ENCODE assay signal across 1 cellular context in the genomic region with DNA sequence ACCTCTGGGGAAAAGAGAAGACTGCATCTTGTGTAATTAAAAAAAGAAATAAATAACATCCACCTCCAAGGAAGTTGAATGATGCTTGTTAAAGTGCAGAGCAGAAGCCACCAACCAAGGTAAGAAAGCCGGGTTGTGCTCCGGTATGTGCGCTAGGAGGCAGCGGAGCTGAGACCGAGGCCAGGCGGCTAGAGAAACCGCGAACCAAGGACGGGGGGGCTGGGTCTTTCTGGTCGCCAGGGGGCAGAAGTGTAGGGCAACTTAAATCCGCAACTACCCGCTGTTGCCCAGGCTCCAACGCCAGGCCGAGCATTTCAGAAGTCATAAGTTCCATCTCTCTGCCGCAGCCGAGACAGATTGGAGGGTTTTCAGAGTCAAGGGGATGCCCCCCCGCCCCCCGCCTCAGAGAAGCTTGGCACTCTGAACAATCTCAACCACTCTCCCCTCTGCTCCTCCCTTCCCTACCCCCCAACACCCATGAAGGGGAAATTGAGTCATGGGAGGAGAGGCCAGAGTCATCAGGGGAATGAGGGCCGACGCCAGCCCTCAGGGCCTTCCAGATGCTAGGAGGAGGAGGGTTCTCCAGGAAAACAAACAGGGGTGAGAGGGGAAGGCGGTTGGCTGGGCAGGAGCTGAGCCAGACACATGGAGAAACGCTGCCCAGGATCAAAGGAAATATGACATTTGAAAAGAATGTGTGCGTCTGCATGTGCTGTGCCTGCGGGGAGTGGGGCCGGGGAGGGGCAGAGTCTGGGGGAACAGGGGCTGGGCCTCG.
TF ChIP-seq lines count a peak whose summit lies in the region.

No MANE protein-coding gene starts in this region.

TF ChIP-seq in HepG2, 621 proteins besides CTCF, POLR2A, EP300 and RAD21 (continued from another document and continues in another):
- TF ChIP-seq, protein P1, sequence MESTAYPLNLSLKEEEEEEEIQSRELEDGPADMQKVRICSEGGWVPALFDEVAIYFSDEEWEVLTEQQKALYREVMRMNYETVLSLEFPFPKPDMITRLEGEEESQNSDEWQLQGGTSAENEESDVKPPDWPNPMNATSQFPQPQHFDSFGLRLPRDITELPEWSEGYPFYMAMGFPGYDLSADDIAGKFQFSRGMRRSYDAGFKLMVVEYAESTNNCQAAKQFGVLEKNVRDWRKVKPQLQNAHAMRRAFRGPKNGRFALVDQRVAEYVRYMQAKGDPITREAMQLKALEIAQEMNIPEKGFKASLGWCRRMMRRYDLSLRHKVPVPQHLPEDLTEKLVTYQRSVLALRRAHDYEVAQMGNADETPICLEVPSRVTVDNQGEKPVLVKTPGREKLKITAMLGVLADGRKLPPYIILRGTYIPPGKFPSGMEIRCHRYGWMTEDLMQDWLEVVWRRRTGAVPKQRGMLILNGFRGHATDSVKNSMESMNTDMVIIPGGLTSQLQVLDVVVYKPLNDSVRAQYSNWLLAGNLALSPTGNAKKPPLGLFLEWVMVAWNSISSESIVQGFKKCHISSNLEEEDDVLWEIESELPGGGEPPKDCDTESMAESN (CRISPR knock-in tag; conservative IDR thresholded peaks at IDR 0.05) = peak; percentile 97
- TF ChIP-seq PCBP1 (IDR thresholded peaks at IDR 0.05; ENCODE audit: borderline replicate concordance, low read depth, low read length) = 0 out of 2 replicates have a peak, but pooled peaks have one; percentile 71
- TF ChIP-seq, protein P2, sequence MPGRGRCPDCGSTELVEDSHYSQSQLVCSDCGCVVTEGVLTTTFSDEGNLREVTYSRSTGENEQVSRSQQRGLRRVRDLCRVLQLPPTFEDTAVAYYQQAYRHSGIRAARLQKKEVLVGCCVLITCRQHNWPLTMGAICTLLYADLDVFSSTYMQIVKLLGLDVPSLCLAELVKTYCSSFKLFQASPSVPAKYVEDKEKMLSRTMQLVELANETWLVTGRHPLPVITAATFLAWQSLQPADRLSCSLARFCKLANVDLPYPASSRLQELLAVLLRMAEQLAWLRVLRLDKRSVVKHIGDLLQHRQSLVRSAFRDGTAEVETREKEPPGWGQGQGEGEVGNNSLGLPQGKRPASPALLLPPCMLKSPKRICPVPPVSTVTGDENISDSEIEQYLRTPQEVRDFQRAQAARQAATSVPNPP (CRISPR knock-in tag; IDR thresholded peaks at IDR 0.05) = no peak
- peak; percentile 89; the same call in 1 of the 2 replicates for TF ChIP-seq ZNF614 (CRISPR knock-in tag; IDR thresholded peaks at IDR 0.05; ENCODE audit: borderline replicate concordance)
- TF ChIP-seq, protein P3, sequence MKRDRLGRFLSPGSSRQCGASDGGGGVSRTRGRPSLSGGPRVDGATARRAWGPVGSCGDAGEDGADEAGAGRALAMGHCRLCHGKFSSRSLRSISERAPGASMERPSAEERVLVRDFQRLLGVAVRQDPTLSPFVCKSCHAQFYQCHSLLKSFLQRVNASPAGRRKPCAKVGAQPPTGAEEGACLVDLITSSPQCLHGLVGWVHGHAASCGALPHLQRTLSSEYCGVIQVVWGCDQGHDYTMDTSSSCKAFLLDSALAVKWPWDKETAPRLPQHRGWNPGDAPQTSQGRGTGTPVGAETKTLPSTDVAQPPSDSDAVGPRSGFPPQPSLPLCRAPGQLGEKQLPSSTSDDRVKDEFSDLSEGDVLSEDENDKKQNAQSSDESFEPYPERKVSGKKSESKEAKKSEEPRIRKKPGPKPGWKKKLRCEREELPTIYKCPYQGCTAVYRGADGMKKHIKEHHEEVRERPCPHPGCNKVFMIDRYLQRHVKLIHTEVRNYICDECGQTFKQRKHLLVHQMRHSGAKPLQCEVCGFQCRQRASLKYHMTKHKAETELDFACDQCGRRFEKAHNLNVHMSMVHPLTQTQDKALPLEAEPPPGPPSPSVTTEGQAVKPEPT (CRISPR knock-in tag; IDR thresholded peaks at IDR 0.05; ENCODE audit: low read depth) = peak; percentile 84
- TF ChIP-seq MAF1 (CRISPR knock-in tag; IDR thresholded peaks at IDR 0.05; ENCODE audit: borderline replicate concordance) = peak; percentile 69; the same call in 1 of the 2 replicates
- no peak for TF ChIP-seq KMT2B (CRISPR knock-in tag; IDR thresholded peaks at IDR 0.05)
- TF ChIP-seq SIX4 (CRISPR knock-in tag; IDR thresholded peaks at IDR 0.05) = peak; percentile 74
- TF ChIP-seq ZNF230 (CRISPR knock-in tag; IDR thresholded peaks at IDR 0.05) = peak; percentile 95
- 0 out of 2 replicates have a peak, but pooled peaks have one; percentile 69 for TF ChIP-seq ZNF354B (CRISPR knock-in tag; IDR thresholded peaks at IDR 0.05)
- TF ChIP-seq SP5 (CRISPR knock-in tag; IDR thresholded peaks at IDR 0.05; ENCODE audit: borderline replicate concordance, low read depth) = peak; percentile 50; the same call in 1 of the 2 replicates
- TF ChIP-seq FOXC1 (CRISPR knock-in tag; IDR thresholded peaks at IDR 0.05; ENCODE audit: borderline replicate concordance) = peak; percentile 88; the same call in 1 of the 2 replicates
- TF ChIP-seq SMARCE1 (IDR thresholded peaks at IDR 0.05; ENCODE audit: borderline replicate concordance) = no peak
- no peak for TF ChIP-seq DNMT3B (CRISPR knock-in tag; conservative IDR thresholded peaks at IDR 0.05)
- TF ChIP-seq, protein P4, sequence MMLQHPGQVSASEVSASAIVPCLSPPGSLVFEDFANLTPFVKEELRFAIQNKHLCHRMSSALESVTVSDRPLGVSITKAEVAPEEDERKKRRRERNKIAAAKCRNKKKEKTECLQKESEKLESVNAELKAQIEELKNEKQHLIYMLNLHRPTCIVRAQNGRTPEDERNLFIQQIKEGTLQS (CRISPR knock-in tag; IDR thresholded peaks at IDR 0.05) = peak; percentile 26; the same call in 1 of the 2 replicates
- TF ChIP-seq, protein P5, sequence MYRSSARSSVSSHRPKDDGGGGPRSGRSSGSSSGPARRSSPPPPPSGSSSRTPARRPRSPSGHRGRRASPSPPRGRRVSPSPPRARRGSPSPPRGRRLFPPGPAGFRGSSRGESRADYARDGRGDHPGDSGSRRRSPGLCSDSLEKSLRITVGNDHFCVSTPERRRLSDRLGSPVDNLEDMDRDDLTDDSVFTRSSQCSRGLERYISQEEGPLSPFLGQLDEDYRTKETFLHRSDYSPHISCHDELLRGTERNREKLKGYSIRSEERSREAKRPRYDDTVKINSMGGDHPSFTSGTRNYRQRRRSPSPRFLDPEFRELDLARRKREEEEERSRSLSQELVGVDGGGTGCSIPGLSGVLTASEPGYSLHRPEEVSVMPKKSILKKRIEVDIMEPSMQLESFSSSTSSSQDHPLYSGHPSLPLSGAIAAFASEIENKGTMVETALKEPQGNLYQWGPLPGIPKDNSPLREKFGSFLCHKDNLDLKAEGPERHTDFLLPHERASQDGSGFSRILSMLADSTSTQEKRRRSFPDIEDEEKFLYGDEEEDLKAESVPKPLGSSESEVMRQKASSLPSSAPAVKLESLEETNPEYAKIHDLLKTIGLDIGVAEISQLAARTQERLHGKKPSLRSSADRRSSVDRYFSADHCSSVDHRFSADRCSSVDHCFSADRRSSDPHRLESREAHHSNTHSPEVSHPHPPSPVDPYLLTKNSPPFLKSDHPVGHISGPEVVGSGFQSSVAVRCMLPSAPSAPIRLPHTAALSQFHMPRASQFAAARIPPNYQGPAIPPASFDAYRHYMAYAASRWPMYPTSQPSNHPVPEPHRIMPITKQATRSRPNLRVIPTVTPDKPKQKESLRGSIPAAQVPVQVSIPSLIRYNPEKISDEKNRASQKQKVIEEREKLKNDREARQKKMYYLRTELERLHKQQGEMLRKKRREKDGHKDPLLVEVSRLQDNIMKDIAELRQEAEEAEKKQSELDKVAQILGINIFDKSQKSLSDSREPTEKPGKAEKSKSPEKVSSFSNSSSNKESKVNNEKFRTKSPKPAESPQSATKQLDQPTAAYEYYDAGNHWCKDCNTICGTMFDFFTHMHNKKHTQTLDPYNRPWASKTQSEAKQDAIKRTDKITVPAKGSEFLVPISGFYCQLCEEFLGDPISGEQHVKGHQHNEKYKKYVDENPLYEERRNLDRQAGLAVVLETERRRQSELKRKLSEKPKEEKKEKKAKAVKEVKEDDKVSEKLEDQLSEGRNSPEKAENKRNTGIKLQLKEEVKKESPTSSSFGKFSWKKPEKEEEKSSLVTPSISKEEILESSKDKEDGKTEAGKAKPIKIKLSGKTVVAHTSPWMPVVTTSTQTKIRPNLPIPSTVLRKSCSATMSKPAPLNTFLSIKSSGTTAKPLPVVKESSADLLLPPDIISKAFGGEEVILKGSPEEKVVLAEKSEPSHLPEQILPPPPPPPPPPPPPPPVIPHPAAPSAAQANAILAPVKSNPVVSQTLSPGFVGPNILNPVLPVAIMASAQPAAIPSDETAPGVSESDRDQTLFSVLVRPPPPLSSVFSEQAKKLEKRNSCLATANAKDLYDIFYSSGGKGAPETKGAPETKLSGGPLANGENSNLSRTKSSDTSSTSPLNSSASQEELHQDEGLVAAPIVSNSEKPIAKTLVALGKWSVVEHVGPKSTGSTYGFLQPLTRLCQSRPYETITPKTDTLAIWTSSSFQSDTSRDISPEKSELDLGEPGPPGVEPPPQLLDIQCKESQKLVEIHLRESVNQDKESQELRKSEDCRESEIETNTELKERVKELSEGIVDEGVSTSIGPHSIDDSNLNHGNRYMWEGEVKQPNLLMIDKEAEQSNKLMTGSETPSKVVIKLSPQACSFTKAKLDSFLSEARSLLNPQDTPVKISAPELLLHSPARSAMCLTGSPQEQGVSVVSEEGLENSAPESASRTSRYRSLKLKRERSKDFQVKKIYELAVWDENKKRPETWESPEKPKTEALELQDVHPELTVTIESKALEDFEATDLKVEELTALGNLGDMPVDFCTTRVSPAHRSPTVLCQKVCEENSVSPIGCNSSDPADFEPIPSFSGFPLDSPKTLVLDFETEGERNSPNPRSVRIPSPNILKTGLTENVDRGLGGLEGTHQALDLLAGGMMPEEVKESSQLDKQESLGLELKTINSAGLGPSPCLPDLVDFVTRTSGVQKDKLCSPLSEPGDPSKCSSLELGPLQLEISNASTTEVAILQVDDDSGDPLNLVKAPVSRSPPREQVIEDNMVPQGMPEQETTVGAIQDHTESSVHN (CRISPR knock-in tag; IDR thresholded peaks at IDR 0.05) = peak; percentile 95; the same call in 1 of the 2 replicates
- peak; percentile 97 for TF ChIP-seq ZNF333 (CRISPR knock-in tag; IDR thresholded peaks at IDR 0.05; ENCODE audit: borderline replicate concordance)
- TF ChIP-seq ZNF672 (CRISPR knock-in tag; IDR thresholded peaks at IDR 0.05) = no peak
- TF ChIP-seq, protein P6, sequence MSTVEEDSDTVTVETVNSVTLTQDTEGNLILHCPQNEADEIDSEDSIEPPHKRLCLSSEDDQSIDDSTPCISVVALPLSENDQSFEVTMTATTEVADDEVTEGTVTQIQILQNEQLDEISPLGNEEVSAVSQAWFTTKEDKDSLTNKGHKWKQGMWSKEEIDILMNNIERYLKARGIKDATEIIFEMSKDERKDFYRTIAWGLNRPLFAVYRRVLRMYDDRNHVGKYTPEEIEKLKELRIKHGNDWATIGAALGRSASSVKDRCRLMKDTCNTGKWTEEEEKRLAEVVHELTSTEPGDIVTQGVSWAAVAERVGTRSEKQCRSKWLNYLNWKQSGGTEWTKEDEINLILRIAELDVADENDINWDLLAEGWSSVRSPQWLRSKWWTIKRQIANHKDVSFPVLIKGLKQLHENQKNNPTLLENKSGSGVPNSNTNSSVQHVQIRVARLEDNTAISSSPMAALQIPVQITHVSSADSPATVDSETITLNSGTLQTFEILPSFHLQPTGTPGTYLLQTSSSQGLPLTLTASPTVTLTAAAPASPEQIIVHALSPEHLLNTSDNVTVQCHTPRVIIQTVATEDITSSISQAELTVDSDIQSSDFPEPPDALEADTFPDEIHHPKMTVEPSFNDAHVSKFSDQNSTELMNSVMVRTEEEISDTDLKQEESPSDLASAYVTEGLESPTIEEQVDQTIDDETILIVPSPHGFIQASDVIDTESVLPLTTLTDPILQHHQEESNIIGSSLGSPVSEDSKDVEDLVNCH (CRISPR knock-in tag; IDR thresholded peaks at IDR 0.05) = no peak
- TF ChIP-seq ZMAT3 (CRISPR knock-in tag; conservative IDR thresholded peaks at IDR 0.05) = peak; percentile 31; the same call in 1 of the 2 replicates
- no peak; the same call in 1 of the 2 replicates for TF ChIP-seq HES4 (CRISPR knock-in tag; IDR thresholded peaks at IDR 0.05; ENCODE audit: borderline replicate concordance)
- TF ChIP-seq RFX1 (IDR thresholded peaks at IDR 0.05) = no peak
- TF ChIP-seq FOXA3 (CRISPR knock-in tag; IDR thresholded peaks at IDR 0.05) = peak; percentile 76
- no peak for TF ChIP-seq ZNF878 (CRISPR knock-in tag; IDR thresholded peaks at IDR 0.05)
- no peak for TF ChIP-seq GABPA (IDR thresholded peaks at IDR 0.05; ENCODE audit: low read depth, low read length)
- TF ChIP-seq GABPA (CRISPR knock-in tag; IDR thresholded peaks at IDR 0.05; ENCODE audit: low read depth) = peak; percentile 67
- TF ChIP-seq TBP (CRISPR knock-in tag; IDR thresholded peaks at IDR 0.05) = no peak
- TF ChIP-seq ISX (CRISPR knock-in tag; conservative IDR thresholded peaks at IDR 0.05) = no peak
- TF ChIP-seq PHF20 (CRISPR knock-in tag; IDR thresholded peaks at IDR 0.05) = peak; percentile 21; the same call in 1 of the 2 replicates
- TF ChIP-seq, protein P7, sequence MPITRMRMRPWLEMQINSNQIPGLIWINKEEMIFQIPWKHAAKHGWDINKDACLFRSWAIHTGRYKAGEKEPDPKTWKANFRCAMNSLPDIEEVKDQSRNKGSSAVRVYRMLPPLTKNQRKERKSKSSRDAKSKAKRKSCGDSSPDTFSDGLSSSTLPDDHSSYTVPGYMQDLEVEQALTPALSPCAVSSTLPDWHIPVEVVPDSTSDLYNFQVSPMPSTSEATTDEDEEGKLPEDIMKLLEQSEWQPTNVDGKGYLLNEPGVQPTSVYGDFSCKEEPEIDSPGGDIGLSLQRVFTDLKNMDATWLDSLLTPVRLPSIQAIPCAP (CRISPR knock-in tag; IDR thresholded peaks at IDR 0.05; ENCODE audit: low read depth) = 0 out of 2 replicates have a peak, but pooled peaks have one; percentile 45
- TF ChIP-seq ZSCAN12 (CRISPR knock-in tag; IDR thresholded peaks at IDR 0.05) = no peak
- TF ChIP-seq, protein P8, sequence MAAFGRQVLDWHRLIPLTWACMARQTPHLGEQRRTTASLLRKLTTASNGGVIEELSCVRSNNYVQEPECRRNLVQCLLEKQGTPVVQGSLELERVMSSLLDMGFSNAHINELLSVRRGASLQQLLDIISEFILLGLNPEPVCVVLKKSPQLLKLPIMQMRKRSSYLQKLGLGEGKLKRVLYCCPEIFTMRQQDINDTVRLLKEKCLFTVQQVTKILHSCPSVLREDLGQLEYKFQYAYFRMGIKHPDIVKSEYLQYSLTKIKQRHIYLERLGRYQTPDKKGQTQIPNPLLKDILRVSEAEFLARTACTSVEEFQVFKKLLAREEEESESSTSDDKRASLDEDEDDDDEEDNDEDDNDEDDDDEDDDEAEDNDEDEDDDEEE (CRISPR knock-in tag; IDR thresholded peaks at IDR 0.05) = peak; percentile 60; the same call in 1 of the 2 replicates
- no peak for TF ChIP-seq ZNF317 (CRISPR knock-in tag; IDR thresholded peaks at IDR 0.05)
- peak; percentile 69; the same call in 1 of the 2 replicates for TF ChIP-seq SP4 (CRISPR knock-in tag; IDR thresholded peaks at IDR 0.05)
- no peak for TF ChIP-seq FOXM1 (CRISPR knock-in tag; IDR thresholded peaks at IDR 0.05)
- TF ChIP-seq, protein P9, sequence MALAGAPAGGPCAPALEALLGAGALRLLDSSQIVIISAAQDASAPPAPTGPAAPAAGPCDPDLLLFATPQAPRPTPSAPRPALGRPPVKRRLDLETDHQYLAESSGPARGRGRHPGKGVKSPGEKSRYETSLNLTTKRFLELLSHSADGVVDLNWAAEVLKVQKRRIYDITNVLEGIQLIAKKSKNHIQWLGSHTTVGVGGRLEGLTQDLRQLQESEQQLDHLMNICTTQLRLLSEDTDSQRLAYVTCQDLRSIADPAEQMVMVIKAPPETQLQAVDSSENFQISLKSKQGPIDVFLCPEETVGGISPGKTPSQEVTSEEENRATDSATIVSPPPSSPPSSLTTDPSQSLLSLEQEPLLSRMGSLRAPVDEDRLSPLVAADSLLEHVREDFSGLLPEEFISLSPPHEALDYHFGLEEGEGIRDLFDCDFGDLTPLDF (CRISPR knock-in tag; IDR thresholded peaks at IDR 0.05) = peak; percentile 35; the same call in 1 of the 2 replicates
